In genomic region chr11:95363710-95364109, GRCh38 we compare ENCODE assay signal across 14 cellular contexts.
A peak's percentile ranks its signal among the peaks of the same experiment; 100 is the strongest.
DNase-seq lines count a peak whose midpoint lies in the region; ATAC-seq lines count a peak whose summit lies in the region.
"Had no signal": no experiment of that assay in that cellular context is flagged by ENCODE, and none has a peak within 500 bp of the region (broad histone marks: within the 10 kb centered on the region; RNA-seq: fewer than 3 reads in every experiment).

No MANE protein-coding gene starts in this region.

- ATAC-seq in left colon, result no peak
- ATAC-seq in activated T-helper 17 cell treated with anti-CD3 and anti-CD28 coated beads, Interleukin-2, amount 50 U/mL, for 72 hours (replicated peaks), result no peak

- no peak overlapping the region for H3K27ac Mint-ChIP-seq in activated T-helper 17 cell treated with anti-CD3 and anti-CD28 coated beads, Interleukin-2, amount 50 U/mL, for 72 hours
- H3K27ac Mint-ChIP-seq: activated CD4-positive, alpha-beta memory T cell treated with anti-CD3 and anti-CD28 coated beads, Interleukin-2, amount 10 ng/mL, durations not matched to agents 7 days and 5 days had no signal

- no peaks in the 10 kb centered on the region for H3K9me3 Mint-ChIP-seq in activated T-helper 17 cell treated with anti-CD3 and anti-CD28 coated beads, Interleukin-2, amount 50 U/mL, for 72 hours
- H3K9me3 Mint-ChIP-seq: activated CD4-positive, alpha-beta memory T cell treated with anti-CD3 and anti-CD28 coated beads, Interleukin-2, amount 10 ng/mL, durations not matched to agents 7 days and 5 days had no signal

- peak; percentile 32 for DNase-seq in COR-L47 (lab: John Stamatoyannopoulos, UW)
- DNase-seq in NCI-H1092 (lab: John Stamatoyannopoulos, UW), result peak; percentile 45
- peak; percentile 82 for DNase-seq in NCI-H748 (lab: John Stamatoyannopoulos, UW; ENCODE audit: unreplicated experiment)
- DNase-seq in iPS-NIHi11 (ENCODE audit: low spot score), result peak; percentile 80
- no peak for DNase-seq in stimulated activated CD4-positive, alpha-beta T cell treated with anti-CD3 and anti-CD28 coated beads, Interleukin-12 subunit alpha, Interleukin-12 subunit beta, amount 100 ng/mL, for 4 hours
- DNase-seq in activated CD4-positive, CD25-positive, alpha-beta regulatory T cell treated with anti-CD3 and anti-CD28 coated beads, Interleukin-2, amount 50 U/mL, for 72 hours, result no peak
- DNase-seq in left colon, result no peak
- DNase-seq: activated CD4-positive, alpha-beta memory T cell treated with anti-CD3 and anti-CD28 coated beads, Interleukin-2, amount 10 ng/mL, durations not matched to agents 7 days and 5 days; DMS79 treated with DMSO at 0.1 percent for 48 hours; pancreas; small intestine; stimulated activated naive CD4-positive, alpha-beta T cell; upper lobe of right lung had no signal

- no peak overlapping the region for H3K4me3 Mint-ChIP-seq in activated T-helper 17 cell treated with anti-CD3 and anti-CD28 coated beads, Interleukin-2, amount 50 U/mL, for 72 hours
- H3K4me3 Mint-ChIP-seq: activated CD4-positive, alpha-beta memory T cell treated with anti-CD3 and anti-CD28 coated beads, Interleukin-2, amount 10 ng/mL, durations not matched to agents 7 days and 5 days had no signal

- intact Hi-C loops in left colon (cut with DNase I, micrococcal nuclease), result no loop called here

- no peaks in the 10 kb centered on the region for H3K4me1 Mint-ChIP-seq in activated T-helper 17 cell treated with anti-CD3 and anti-CD28 coated beads, Interleukin-2, amount 50 U/mL, for 72 hours
- H3K4me1 Mint-ChIP-seq: activated CD4-positive, alpha-beta memory T cell treated with anti-CD3 and anti-CD28 coated beads, Interleukin-2, amount 10 ng/mL, durations not matched to agents 7 days and 5 days had no signal

- H3K27me3 Mint-ChIP-seq in activated T-helper 17 cell treated with anti-CD3 and anti-CD28 coated beads, Interleukin-2, amount 50 U/mL, for 72 hours, result no peaks in the 10 kb centered on the region

- H3K36me3 Mint-ChIP-seq in activated T-helper 17 cell treated with anti-CD3 and anti-CD28 coated beads, Interleukin-2, amount 50 U/mL, for 72 hours (ENCODE audit: low read depth), result no peaks in the 10 kb centered on the region

Comparison
In these comparisons a context has a peak if more than half of its experiments do, and no peak if none do; other contexts are left out.
1. DNase-seq: peak in COR-L47 (single experiment), NCI-H1092 (single experiment), NCI-H748 (single experiment) and iPS-NIHi11 (single experiment); none in stimulated activated CD4-positive, alpha-beta T cell treated with anti-CD3 and anti-CD28 coated beads, Interleukin-12 subunit alpha, Interleukin-12 subunit beta, amount 100 ng/mL, for 4 hours (single experiment), activated CD4-positive, CD25-positive, alpha-beta regulatory T cell treated with anti-CD3 and anti-CD28 coated beads, Interleukin-2, amount 50 U/mL, for 72 hours (single experiment) and left colon (0 of 2).